12 cellular contexts compared by ENCODE assay signal in the genomic region with DNA sequence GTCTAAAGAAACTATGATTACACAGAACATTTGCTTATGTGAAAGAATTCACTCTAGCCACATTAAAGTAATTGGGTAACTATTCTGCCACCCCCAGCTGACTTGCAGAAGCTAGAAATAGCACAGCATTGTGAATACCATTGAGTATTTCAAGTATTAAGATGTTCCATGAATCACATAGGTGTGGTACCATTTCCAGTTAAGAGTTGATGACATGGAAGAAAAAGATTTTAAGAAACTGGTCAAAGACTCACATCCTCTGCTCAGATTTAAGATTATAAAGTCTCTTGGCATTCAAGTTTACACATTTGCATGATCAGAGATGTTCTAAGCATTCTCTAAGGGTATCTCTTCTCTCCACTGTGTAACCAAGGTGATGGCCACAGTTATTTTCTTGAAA.
A peak's percentile ranks its signal among the peaks of the same experiment; 100 is the strongest.
DNase-seq lines count a peak whose midpoint lies in the region; FAIRE-seq and TF ChIP-seq lines count a peak whose summit lies in the region.
"Had no signal": no experiment of that assay in that cellular context is flagged by ENCODE, and none has a peak within 500 bp of the region (broad histone marks: within the 10 kb centered on the region; RNA-seq: fewer than 3 reads in every experiment).

No MANE protein-coding gene starts in this region.

- H3K36me3 ChIP-seq in endodermal cell (ENCODE audit: control insufficient read depth, insufficient read depth, low read length) (peaks cover 37% of the 10 kb centered on the region), kidney (ENCODE audit: control insufficient read depth in 1 of 2, insufficient read depth in 2 of 2, low read length in 2 of 2) (no peaks in the 10 kb centered on the region)

- no peak overlapping the region for H3K4me3 Mint-ChIP-seq in endodermal cell
- no peak overlapping the region for H3K4me3 Mint-ChIP-seq in nephron progenitor cell
- H3K4me3 Mint-ChIP-seq: dendritic cell treated with granulocyte-macrophage colony-stimulating factor and Interleukin-4, amounts not matched to agents 40 ng/mL and 50 ng/mL, for 4 days; T-cell had no signal

- H3K27me3 Mint-ChIP-seq in endodermal cell (ENCODE audit: insufficient read depth) = no peaks in the 10 kb centered on the region
- no peaks in the 10 kb centered on the region for H3K27me3 Mint-ChIP-seq in nephron progenitor cell (ENCODE audit: low read depth, poor library complexity)
- H3K27me3 Mint-ChIP-seq: dendritic cell treated with granulocyte-macrophage colony-stimulating factor and Interleukin-4, amounts not matched to agents 40 ng/mL and 50 ng/mL, for 4 days; T-cell had no signal

- H3K27ac Mint-ChIP-seq in endodermal cell (no peak overlapping the region), nephron progenitor cell (no peak overlapping the region)
- H3K27ac Mint-ChIP-seq: dendritic cell treated with granulocyte-macrophage colony-stimulating factor and Interleukin-4, amounts not matched to agents 40 ng/mL and 50 ng/mL, for 4 days; T-cell had no signal

- H3K4me1 ChIP-seq in endodermal cell (ENCODE audit: control insufficient read depth, insufficient read depth, low read length) (peaks cover 7% of the 10 kb centered on the region), kidney (ENCODE audit: control insufficient read depth in 1 of 2, insufficient read depth in 1 of 2, low read depth in 1 of 2, low read length in 2 of 2) (no peaks in the 10 kb centered on the region)

- TF ChIP-seq POLR2A in H54 (IDR thresholded peaks at IDR 0.05; ENCODE audit: low read depth, low read length) = no peak

- H3K9ac ChIP-seq in endodermal cell (ENCODE audit: extremely low read depth, low read length, poor library complexity, severe bottlenecking) (no peak overlapping the region), kidney (ENCODE audit: low read length in 2 of 2) (no peak overlapping the region)

- H3K27ac ChIP-seq in endodermal cell (ENCODE audit: low read depth, low read length) (no peak overlapping the region), kidney (ENCODE audit: low read depth in 2 of 2, low read length in 2 of 2) (no peak overlapping the region)

- H3K27me3 ChIP-seq in endodermal cell (ENCODE audit: control insufficient read depth, insufficient read depth, low read length, poor library complexity, severe bottlenecking) = no peaks in the 10 kb centered on the region

- peaks cover 22% of the 10 kb centered on the region for H3K9me3 Mint-ChIP-seq in endodermal cell
- peaks cover 10% of the 10 kb centered on the region for H3K9me3 Mint-ChIP-seq in nephron progenitor cell

- DNase-seq in AG10803 (ENCODE audit: low read depth) = peak; percentile 94
- no peak for DNase-seq in H54 (ENCODE audit: insufficient read length, low spot score)
- peak; percentile 31 for DNase-seq in amniotic stem cell (lab: John Stamatoyannopoulos, UW)
- DNase-seq in kidney glomerular epithelial cell (lab: John Stamatoyannopoulos, UW) = peak; percentile 36
- DNase-seq in endodermal cell = no peak
- no peak for DNase-seq in NCI-H526 treated with DMSO at 0.1 percent for 48 hours (lab: John Stamatoyannopoulos, UW)
- DNase-seq in kidney = no peak
- no peak for DNase-seq in nephron progenitor cell
- DNase-seq: activated CD8-positive, alpha-beta memory T cell treated with anti-CD3 and anti-CD28 coated beads, Interleukin-2, amount 50 U/mL, for 4 hours; T-cell had no signal

- TF ChIP-seq CTCF in AG10803 (conservative IDR thresholded peaks at IDR 0.05; ENCODE audit: low read length) (no peak), endodermal cell (conservative IDR thresholded peaks at IDR 0.05) (no peak), kidney (IDR thresholded peaks at IDR 0.05; ENCODE audit: borderline replicate concordance, extremely low read depth, insufficient read depth) (no peak), nephron progenitor cell (IDR thresholded peaks at IDR 0.05) (no peak)

- peaks cover 17% of the 10 kb centered on the region for H3K4me1 Mint-ChIP-seq in endodermal cell
- peaks cover 5% of the 10 kb centered on the region for H3K4me1 Mint-ChIP-seq in nephron progenitor cell

- no peak overlapping the region for H3K4me3 ChIP-seq in AG10803 (ENCODE audit: low read length)
- H3K4me3 ChIP-seq in endodermal cell (ENCODE audit: low read length) = no peak overlapping the region
- no peak overlapping the region for H3K4me3 ChIP-seq in kidney (ENCODE audit: low read length in 2 of 2)

- H3K36me3 Mint-ChIP-seq in endodermal cell (ENCODE audit: low read depth) (peaks cover 52% of the 10 kb centered on the region), nephron progenitor cell (ENCODE audit: low read depth) (peaks cover 33% of the 10 kb centered on the region)

- intact Hi-C loops in kidney (cut with DNase I) = no loop called here

- H3K9me3 ChIP-seq in endodermal cell (ENCODE audit: control insufficient read depth, low read length) (peaks cover 30% of the 10 kb centered on the region), kidney (ENCODE audit: control insufficient read depth in 1 of 2, low read length in 2 of 2) (peaks cover 0 to 6% of the 10 kb centered on the region in 2 donors)

- peak; percentile 75 for FAIRE-seq in H54 (lab: Jason Lieb, UNC)
- no peak for FAIRE-seq in kidney (lab: Jason Lieb, UNC)
- FAIRE-seq: GM18507 had no signal

Comparison
In these comparisons a context has a peak if more than half of its experiments do, and no peak if none do; other contexts are left out.
1. DNase-seq: peak in AG10803 (single experiment), amniotic stem cell (single experiment) and kidney glomerular epithelial cell (single experiment); none in H54 (single experiment), endodermal cell (single experiment), NCI-H526 treated with DMSO at 0.1 percent for 48 hours (single experiment), kidney (single experiment) and nephron progenitor cell (single experiment).